In the genomic region with DNA sequence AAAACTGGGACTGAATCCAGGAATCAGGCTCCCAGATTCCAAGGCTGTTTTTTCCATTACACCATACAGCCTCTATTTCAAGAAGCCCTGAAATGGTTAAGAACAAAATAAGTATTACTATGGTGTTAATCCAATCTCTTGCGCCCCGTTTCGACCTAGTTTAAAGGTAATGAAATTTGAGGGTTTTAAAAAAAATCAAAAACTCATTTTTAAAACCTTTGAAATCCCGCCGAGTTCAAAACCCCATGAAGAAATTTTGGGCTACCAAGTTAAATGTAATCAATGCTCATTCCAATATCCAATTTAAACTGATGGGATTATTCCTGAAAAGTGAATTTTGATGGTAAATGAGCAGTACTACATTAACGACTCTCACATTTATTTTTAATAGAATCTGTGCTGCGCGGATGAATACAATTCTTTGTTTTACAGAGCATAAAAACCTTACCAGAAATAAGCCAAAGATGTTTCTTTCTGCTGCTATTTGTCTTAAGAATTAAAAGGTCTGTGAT, we compare ENCODE assay signal across 8 cellular contexts. TPM values are rescaled to one million over a fixed set of nuclear protein-coding genes. Genes with fewer than 3 reads are reported as not detected.
DNase-seq lines count a peak whose midpoint lies in the region; ATAC-seq and TF ChIP-seq lines count a peak whose summit lies in the region.

No MANE protein-coding gene starts in this region.

- no peaks in the 10 kb centered on the region for H3K9me2 ChIP-seq in SU-DHL-6 (replicated peaks; ENCODE audit: insufficient read depth, low read length)

- H3K4me3 ChIP-seq in GM12865 (ENCODE audit: low read depth, low read length) (peak overlapping the region; percentile 77), SU-DHL-6 (ENCODE audit: insufficient read depth, low read length, poor library complexity, severe bottlenecking) (peak overlapping the region; percentile 49), fibroblast of the aortic adventitia (ENCODE audit: low read depth, low read length) (peak overlapping the region; percentile 71), skeletal muscle cell (ENCODE audit: low read depth, low read length) (peak overlapping the region; percentile 88)

- peaks cover 7% of the 10 kb centered on the region; the same call in 1 of the 2 replicates for H3K79me2 ChIP-seq in SU-DHL-6 (ENCODE audit: insufficient read depth, low read length)

- in situ Hi-C loops in GM13977 (cut with MboI; ENCODE audit: low pct_unique_long_range_greater_than_20kb, low sequenced_read_pairs, unreplicated experiment) = no loop called here

- no peak for ATAC-seq in GM19397 (IDR thresholded peaks at IDR 0.05; ENCODE audit: unreplicated experiment)

- H3K4me2 ChIP-seq in SU-DHL-6 (ENCODE audit: low read depth, low read length, poor library complexity, severe bottlenecking) = peak overlapping the region; percentile 73

- no peak for TF ChIP-seq CTCF in GM12865 (IDR thresholded peaks at IDR 0.05; ENCODE audit: insufficient read depth, low read depth, low read length, missing control alignments)
- TF ChIP-seq CTCF in SU-DHL-6 (IDR thresholded peaks at IDR 0.05; ENCODE audit: insufficient read depth, low read length, poor library complexity, severe bottlenecking) = peak; percentile 2
- TF ChIP-seq CTCF in fibroblast of the aortic adventitia (IDR thresholded peaks at IDR 0.05; ENCODE audit: insufficient read depth, low read length) = no peak
- TF ChIP-seq CTCF in GM13977 (IDR thresholded peaks at IDR 0.05; ENCODE audit: extremely low read depth, insufficient read depth, missing control alignments) = no peak

- peaks cover 18% of the 10 kb centered on the region for H4K20me1 ChIP-seq in SU-DHL-6 (ENCODE audit: low read depth, low read length)

- peaks cover 15% of the 10 kb centered on the region; the same call in 1 of the 2 replicates for H3F3A ChIP-seq in SU-DHL-6 (ENCODE audit: insufficient read depth)

- H3K27ac ChIP-seq in SU-DHL-6 (ENCODE audit: low read depth, low read length) = peak overlapping the region; percentile 80

- H3K9me3 ChIP-seq in SU-DHL-6 (ENCODE audit: insufficient read depth, low read length) = no peaks in the 10 kb centered on the region

- peak overlapping the region; percentile 64 for H3K9ac ChIP-seq in SU-DHL-6 (ENCODE audit: low read length)

- H3K36me3 ChIP-seq in SU-DHL-6 (ENCODE audit: low read length) = 0 out of 2 replicates have a peak, but pooled peaks cover 4% of the 10 kb centered on the region

- peak overlapping the region; percentile 75 for H2AFZ ChIP-seq in SU-DHL-6 (ENCODE audit: low read depth, low read length, severe bottlenecking)

- DNase-seq in GM12865 (ENCODE audit: low read depth) = no peak
- DNase-seq in fibroblast of the aortic adventitia (ENCODE audit: low read depth) = no peak
- no peak for DNase-seq in skeletal muscle cell (ENCODE audit: low read depth)
- no peak for DNase-seq in effector CD4-positive, alpha-beta T cell
- no peak for DNase-seq in GM13977 (ENCODE audit: low spot score)
- DNase-seq in NCI-H524 (lab: John Stamatoyannopoulos, UW) = no peak

- no peaks in the 10 kb centered on the region for H3K27me3 ChIP-seq in SU-DHL-6 (ENCODE audit: low read length)

RNA-seq across cellular contexts. Expression of a gene that starts 0.8 kb away (rescaled TPM):
- 31.2 and 44.1 TPM in 2 replicates for total RNA-seq in fibroblast of the aortic adventitia (ENCODE audit: low replicate concordance)
